1 cellular context compared by ENCODE assay signal in genomic region chr6:132483779-132484679, GRCh38.
TF ChIP-seq lines count a peak whose summit lies in the region.

No MANE protein-coding gene starts in this region.

TF ChIP-seq in K562, 482 proteins besides CTCF, POLR2A, EP300 and RAD21:
- TF ChIP-seq SMC3 (conservative IDR thresholded peaks at IDR 0.05; ENCODE audit: insufficient read depth, low read depth, low read length) (peak; percentile 50), MEIS2 (IDR thresholded peaks at IDR 0.05; ENCODE audit: partially characterized antibody) (no peak), PRDM10 (IDR thresholded peaks at IDR 0.05; ENCODE audit: partially characterized antibody) (no peak), NFIC (IDR thresholded peaks at IDR 0.05) (peak; percentile 77), ARID3A (IDR thresholded peaks at IDR 0.05; ENCODE audit: borderline replicate concordance, low read depth, low read length) (0 out of 2 replicates have a peak, but pooled peaks have one; percentile 50)
- TF ChIP-seq, protein P1, sequence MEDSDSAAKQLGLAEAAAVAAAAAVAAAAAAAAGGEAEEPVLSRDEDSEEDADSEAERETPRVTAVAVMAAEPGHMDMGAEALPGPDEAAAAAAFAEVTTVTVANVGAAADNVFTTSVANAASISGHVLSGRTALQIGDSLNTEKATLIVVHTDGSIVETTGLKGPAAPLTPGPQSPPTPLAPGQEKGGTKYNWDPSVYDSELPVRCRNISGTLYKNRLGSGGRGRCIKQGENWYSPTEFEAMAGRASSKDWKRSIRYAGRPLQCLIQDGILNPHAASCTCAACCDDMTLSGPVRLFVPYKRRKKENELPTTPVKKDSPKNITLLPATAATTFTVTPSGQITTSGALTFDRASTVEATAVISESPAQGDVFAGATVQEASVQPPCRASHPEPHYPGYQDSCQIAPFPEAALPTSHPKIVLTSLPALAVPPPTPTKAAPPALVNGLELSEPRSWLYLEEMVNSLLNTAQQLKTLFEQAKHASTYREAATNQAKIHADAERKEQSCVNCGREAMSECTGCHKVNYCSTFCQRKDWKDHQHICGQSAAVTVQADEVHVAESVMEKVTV (CRISPR knock-in tag; IDR thresholded peaks at IDR 0.05), result peak; percentile 58; the same call in 1 of the 2 replicates
- TF ChIP-seq, protein P2, sequence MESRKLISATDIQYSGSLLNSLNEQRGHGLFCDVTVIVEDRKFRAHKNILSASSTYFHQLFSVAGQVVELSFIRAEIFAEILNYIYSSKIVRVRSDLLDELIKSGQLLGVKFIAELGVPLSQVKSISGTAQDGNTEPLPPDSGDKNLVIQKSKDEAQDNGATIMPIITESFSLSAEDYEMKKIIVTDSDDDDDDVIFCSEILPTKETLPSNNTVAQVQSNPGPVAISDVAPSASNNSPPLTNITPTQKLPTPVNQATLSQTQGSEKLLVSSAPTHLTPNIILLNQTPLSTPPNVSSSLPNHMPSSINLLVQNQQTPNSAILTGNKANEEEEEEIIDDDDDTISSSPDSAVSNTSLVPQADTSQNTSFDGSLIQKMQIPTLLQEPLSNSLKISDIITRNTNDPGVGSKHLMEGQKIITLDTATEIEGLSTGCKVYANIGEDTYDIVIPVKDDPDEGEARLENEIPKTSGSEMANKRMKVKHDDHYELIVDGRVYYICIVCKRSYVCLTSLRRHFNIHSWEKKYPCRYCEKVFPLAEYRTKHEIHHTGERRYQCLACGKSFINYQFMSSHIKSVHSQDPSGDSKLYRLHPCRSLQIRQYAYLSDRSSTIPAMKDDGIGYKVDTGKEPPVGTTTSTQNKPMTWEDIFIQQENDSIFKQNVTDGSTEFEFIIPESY (CRISPR knock-in tag; IDR thresholded peaks at IDR 0.05), result no peak
